Comparison of ENCODE assay signal across 17 cellular contexts in the genomic region with DNA sequence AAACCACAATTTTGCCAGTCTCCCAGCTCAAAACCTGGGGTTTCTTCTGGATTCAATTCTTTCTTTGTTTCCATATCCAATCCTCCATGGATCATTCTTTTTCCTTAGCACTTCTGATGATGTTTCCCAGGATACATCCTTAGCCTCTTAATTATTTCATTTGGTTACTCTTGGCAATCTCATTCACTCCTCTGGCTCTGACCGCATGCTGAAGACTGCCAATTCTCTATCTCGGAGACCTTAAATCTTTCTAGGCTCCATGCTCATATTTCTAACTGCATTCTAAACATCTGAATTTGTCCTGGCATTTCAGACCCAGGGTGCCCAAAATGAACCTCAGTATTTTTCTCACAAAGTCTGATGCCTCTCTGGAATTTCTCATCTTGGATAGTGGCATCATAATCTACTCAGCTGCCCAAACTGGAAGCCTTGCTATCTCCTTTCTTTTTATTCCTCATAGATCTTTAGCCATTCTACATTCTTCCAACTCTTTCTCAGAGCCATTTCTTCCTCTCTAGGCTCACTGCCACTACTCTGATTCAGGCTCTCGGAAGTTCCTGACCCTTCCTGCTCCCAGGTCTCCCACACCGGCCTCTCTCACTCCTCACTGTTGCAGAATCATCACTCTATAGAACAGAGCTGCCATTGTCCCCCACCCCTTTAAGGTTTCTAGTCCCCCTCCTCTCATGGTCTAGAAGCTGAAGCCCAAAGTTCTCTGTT.
A peak's percentile ranks its signal among the peaks of the same experiment; 100 is the strongest.
DNase-seq lines count a peak whose midpoint lies in the region; ATAC-seq, FAIRE-seq and TF ChIP-seq lines count a peak whose summit lies in the region.
"Had no signal": no experiment of that assay in that cellular context is flagged by ENCODE, and none has a peak within 500 bp of the region (broad histone marks: within the 10 kb centered on the region; RNA-seq: fewer than 3 reads in every experiment).

No MANE protein-coding gene starts in this region.

- no peak for ATAC-seq in heart left ventricle
- ATAC-seq in left ventricle myocardium superior, result no peak
- no peak for ATAC-seq in thoracic aorta (ENCODE audit: insufficient number of reproducible peaks, low FRiP score, low read depth)
- ATAC-seq in GM21515 (IDR thresholded peaks at IDR 0.05; ENCODE audit: unreplicated experiment), result no peak

- H3K27me3 ChIP-seq in heart left ventricle (no peaks in the 10 kb centered on the region), thoracic aorta (replicated peaks; ENCODE audit: insufficient read depth) (no peaks in the 10 kb centered on the region), small intestine (ENCODE audit: control insufficient read depth in 2 of 2, insufficient read depth in 2 of 2, low read length in 2 of 2) (no peaks in the 10 kb centered on the region)
- H3K27me3 ChIP-seq: thyroid gland had no signal

- intact Hi-C loops in heart left ventricle (cut with DNase I), result no loop called here
- intact Hi-C loops in left ventricle myocardium superior (cut with micrococcal nuclease), result no loop called here

- H3K4me1 ChIP-seq in heart left ventricle (peaks cover 2 to 59% (median 37%) of the 10 kb centered on the region in 12 donors), thoracic aorta (ENCODE audit: control insufficient read depth in 1 of 2, low read depth in 2 of 2) (peaks cover 36 to 55% of the 10 kb centered on the region in 2 donors), small intestine (ENCODE audit: control insufficient read depth in 2 of 2, insufficient read depth in 1 of 2, low read depth in 1 of 2, low read length in 1 of 2) (no peaks in the 10 kb centered on the region)

- no peak for TF ChIP-seq CTCF in heart left ventricle (IDR thresholded peaks at IDR 0.05)
- TF ChIP-seq CTCF in thoracic aorta (IDR thresholded peaks at IDR 0.05), result no peak

- FAIRE-seq in small intestine (lab: Jason Lieb, UNC), result no peak
- FAIRE-seq: keratinocyte had no signal

- H3K27ac ChIP-seq in heart left ventricle (peak overlapping the region in 10 of 12 donors; percentile 2 to 88 (median 39)), thoracic aorta (peak overlapping the region; percentile 38 to 43), small intestine (ENCODE audit: low read depth in 1 of 2, low read length in 1 of 2) (no peak overlapping the region)
- H3K27ac ChIP-seq: SK-N-MC had no signal

- H3K4me3 ChIP-seq in heart left ventricle, result no peak overlapping the region
- no peak overlapping the region for H3K4me3 ChIP-seq in thoracic aorta
- H3K4me3 ChIP-seq in small intestine (ENCODE audit: low read depth in 1 of 2, low read length in 2 of 2), result no peak overlapping the region
- H3K4me3 ChIP-seq: SK-N-MC, thyroid gland had no signal

- 71 to 86% (median 77%) methylated on average over 4 of the region's 4 CpGs for WGBS in heart left ventricle, 4 donors
- WGBS in small intestine, 3 donors, result 85 to 98% (median 94%) methylated on average over 4 of the region's 4 CpGs

- H3K36me3 ChIP-seq in heart left ventricle (peaks cover 0 to 3% (median 0%) of the 10 kb centered on the region in 9 donors), thoracic aorta (no peaks in the 10 kb centered on the region), small intestine (ENCODE audit: control insufficient read depth in 2 of 2, insufficient read depth in 2 of 2, low read length in 2 of 2) (no peaks in the 10 kb centered on the region)
- H3K36me3 ChIP-seq: thyroid gland had no signal

- TF ChIP-seq POLR2A in heart left ventricle (IDR thresholded peaks at IDR 0.05), result no peak

- H3K9me3 ChIP-seq in heart left ventricle (peaks cover 0 to under 1% (median 0%) of the 10 kb centered on the region in 12 donors), thoracic aorta (no peaks in the 10 kb centered on the region), small intestine (ENCODE audit: control insufficient read depth, low read depth) (no peaks in the 10 kb centered on the region)
- H3K9me3 ChIP-seq: thyroid gland had no signal

- no peak for DNase-seq in heart left ventricle
- DNase-seq in left ventricle myocardium superior, result no peak
- peak; percentile 7 for DNase-seq in amniotic epithelial cell (ENCODE audit: low read depth)
- DNase-seq in iris pigment epithelial cell (ENCODE audit: low read depth), result peak; percentile 49
- DNase-seq in thoracic aorta (ENCODE audit: low spot score), result no peak
- no peak for DNase-seq in small intestine
- no peak for DNase-seq in HT-29 (ENCODE audit: low spot score)
- DNase-seq: activated gamma-delta T cell; caudate nucleus; NCI-H187; NCI-H524; OCI-M1; stimulated activated CD4-positive, alpha-beta T cell treated with anti-CD3 and anti-CD28 coated beads, Interleukin-1b, Interleukin-23, amount 100 ng/mL, for 48 hours; thyroid gland had no signal

Comparison
In these comparisons a context has a peak if more than half of its experiments do, and no peak if none do; other contexts are left out.
1. DNase-seq: peak in amniotic epithelial cell (single experiment) and iris pigment epithelial cell (single experiment); none in heart left ventricle (0 of 5), left ventricle myocardium superior (single experiment), thoracic aorta (single experiment), small intestine (single experiment) and HT-29 (single experiment).
2. H3K27ac ChIP-seq: peak in heart left ventricle (10 of 12) and thoracic aorta (2 of 2); none in small intestine (0 of 2).